Comparison of ENCODE assay signal across 11 cellular contexts in the genomic region with DNA sequence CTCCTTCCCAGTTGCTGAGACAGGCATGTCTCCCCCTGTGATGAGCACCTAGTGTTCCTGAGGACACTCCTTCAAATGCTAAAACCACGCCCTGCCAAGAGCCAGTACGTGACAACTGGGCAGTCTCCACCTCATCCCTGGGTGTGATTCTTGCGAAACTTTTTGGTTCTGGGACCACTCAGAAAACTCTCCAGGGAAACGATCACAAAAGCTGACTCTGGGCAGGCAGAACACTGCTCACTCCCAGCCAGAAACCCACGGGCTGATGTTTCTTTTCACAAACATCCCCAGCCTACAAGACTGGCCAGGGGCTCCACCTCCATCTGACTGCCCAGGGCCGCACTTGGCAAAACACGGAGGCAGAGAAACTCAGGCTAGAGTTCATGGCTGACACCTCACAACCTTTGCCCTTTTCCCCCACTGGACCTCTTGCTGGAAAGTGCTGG. TPM values are rescaled to one million over a fixed set of nuclear protein-coding genes. Genes with fewer than 3 reads are reported as not detected.
A peak's percentile ranks its signal among the peaks of the same experiment; 100 is the strongest.
DNase-seq lines count a peak whose midpoint lies in the region; ATAC-seq and TF ChIP-seq lines count a peak whose summit lies in the region.
"Had no signal": no experiment of that assay in that cellular context is flagged by ENCODE, and none has a peak within 500 bp of the region (broad histone marks: within the 10 kb centered on the region; RNA-seq: fewer than 3 reads in every experiment).

No MANE protein-coding gene starts in this region.

- no peaks in the 10 kb centered on the region; the same call in 2 of the 3 replicates for H3K9me3 Mint-ChIP-seq in GM23338
- no peaks in the 10 kb centered on the region for H3K9me3 Mint-ChIP-seq in immature natural killer cell

- 0 out of 2 replicates have a peak, but pooled peaks cover 3% of the 10 kb centered on the region for H3K27me3 ChIP-seq in GM23338 (ENCODE audit: insufficient read depth)
- no peaks in the 10 kb centered on the region for H3K27me3 ChIP-seq in skeletal muscle tissue (ENCODE audit: control insufficient read depth in 3 of 3, insufficient read depth in 3 of 3, low read length in 3 of 3)

- H3K36me3 Mint-ChIP-seq in GM23338 (ENCODE audit: low read depth) (no peaks in the 10 kb centered on the region; the same call in 2 of the 3 replicates), immature natural killer cell (peaks cover 0 to 3% (median 0%) of the 10 kb centered on the region in 3 donors)

- H3K27ac Mint-ChIP-seq in GM23338 (no peak overlapping the region), immature natural killer cell (peak overlapping the region; percentile 34 to 95 (median 84))

- no peaks in the 10 kb centered on the region for H3K9me3 ChIP-seq in skeletal muscle tissue (ENCODE audit: control insufficient read depth in 3 of 3, low read length in 3 of 3)

- H3K79me2 ChIP-seq in GM23338 (replicated peaks; ENCODE audit: insufficient read depth) = peaks cover 14% of the 10 kb centered on the region

- H3K4me3 Mint-ChIP-seq in GM23338 = peak overlapping the region; percentile 6; the same call in 1 of the 3 replicates
- H3K4me3 Mint-ChIP-seq in immature natural killer cell = peak overlapping the region in 4 of 5 donors; percentile 59 to 85 (median 80)

- ATAC-seq in GM23338 = no peak
- no peak for ATAC-seq in HG03565 (IDR thresholded peaks at IDR 0.05; ENCODE audit: unreplicated experiment)

- 0 out of 2 replicates have a peak, but pooled peaks cover 6% of the 10 kb centered on the region for H4K20me1 ChIP-seq in GM23338 (replicated peaks; ENCODE audit: insufficient read depth)

- H3F3A ChIP-seq in GM23338 (replicated peaks; ENCODE audit: low read depth) = peaks cover 13% of the 10 kb centered on the region; the same call in 1 of the 2 replicates

- no peak overlapping the region for H3K4me3 ChIP-seq in GM23338
- H3K4me3 ChIP-seq in skeletal muscle tissue (ENCODE audit: low read length in 3 of 3) = no peak overlapping the region

- peaks cover 33% of the 10 kb centered on the region for H3K4me1 Mint-ChIP-seq in GM23338
- H3K4me1 Mint-ChIP-seq in immature natural killer cell = peaks cover 67 to 72% of the 10 kb centered on the region in 2 donors

- no peaks in the 10 kb centered on the region for H3K9me2 ChIP-seq in GM23338 (ENCODE audit: insufficient read depth)

- TF ChIP-seq CTCF in GM23338 (conservative IDR thresholded peaks at IDR 0.05; ENCODE audit: low read depth in 2 of 2) = no peak

- H3K27me3 Mint-ChIP-seq in GM23338 (ENCODE audit: insufficient read depth, low read depth, poor library complexity) (peaks cover 24% of the 10 kb centered on the region), immature natural killer cell (ENCODE audit: low read depth in 3 of 3) (peaks cover 0 to 8% (median 5%) of the 10 kb centered on the region in 3 donors)

- no peak for DNase-seq in GM23338 (ENCODE audit: low spot score)
- no peak for DNase-seq in immature natural killer cell
- no peak for DNase-seq in DMS53 (lab: John Stamatoyannopoulos, UW)
- DNase-seq in RPMI8226 = no peak
- no peak for DNase-seq in HUDEP-2 (lab: John Stamatoyannopoulos, UW; ENCODE audit: unreplicated experiment in 76 of 76)
- DNase-seq: activated CD4-positive, alpha-beta T cell treated with anti-CD3 and anti-CD28 coated beads, Interleukin-2, amount 50 U/mL, for 48 hours; NCI-H526 treated with DMSO at 0.1 percent for 48 hours had no signal

- no peak overlapping the region for H2AFZ ChIP-seq in GM23338

- H3K4me2 ChIP-seq in GM23338 = peak overlapping the region; percentile 98

- H3K27ac ChIP-seq in GM23338 (ENCODE audit: low read depth) = no peak overlapping the region
- H3K27ac ChIP-seq in angular gyrus (ENCODE audit: low read depth, low read length) = peak overlapping the region; percentile 26
- peak overlapping the region; percentile 79 for H3K27ac ChIP-seq in skeletal muscle tissue (ENCODE audit: low read depth, low read length)

- H3K36me3 ChIP-seq in GM23338 (ENCODE audit: insufficient read depth) (no peaks in the 10 kb centered on the region), skeletal muscle tissue (ENCODE audit: control insufficient read depth in 3 of 3, insufficient read depth in 3 of 3, low read length in 3 of 3) (peaks cover 0 to 10% (median 2%) of the 10 kb centered on the region in 3 donors)

- H3K4me1 ChIP-seq in GM23338 (ENCODE audit: insufficient read depth) (peaks cover 35% of the 10 kb centered on the region), skeletal muscle tissue (ENCODE audit: control insufficient read depth in 3 of 3, insufficient read depth in 3 of 3, low read length in 3 of 3) (peaks cover 82 to 91% (median 87%) of the 10 kb centered on the region in 3 donors)

- H3K9ac ChIP-seq in skeletal muscle tissue (ENCODE audit: low read depth in 1 of 3, low read length in 3 of 3) = peak overlapping the region; percentile 30 to 62 (median 39)

TF ChIP-seq in GM23338, 12 proteins besides CTCF, POLR2A, EP300 and RAD21 (continues in another document):
- TF ChIP-seq EZH2 (IDR thresholded peaks at IDR 0.05; ENCODE audit: low read depth, unreplicated experiment) (no peak), POLR2AphosphoS5 (IDR thresholded peaks at IDR 0.05; ENCODE audit: low read depth) (no peak)
- TF ChIP-seq, protein P1, sequence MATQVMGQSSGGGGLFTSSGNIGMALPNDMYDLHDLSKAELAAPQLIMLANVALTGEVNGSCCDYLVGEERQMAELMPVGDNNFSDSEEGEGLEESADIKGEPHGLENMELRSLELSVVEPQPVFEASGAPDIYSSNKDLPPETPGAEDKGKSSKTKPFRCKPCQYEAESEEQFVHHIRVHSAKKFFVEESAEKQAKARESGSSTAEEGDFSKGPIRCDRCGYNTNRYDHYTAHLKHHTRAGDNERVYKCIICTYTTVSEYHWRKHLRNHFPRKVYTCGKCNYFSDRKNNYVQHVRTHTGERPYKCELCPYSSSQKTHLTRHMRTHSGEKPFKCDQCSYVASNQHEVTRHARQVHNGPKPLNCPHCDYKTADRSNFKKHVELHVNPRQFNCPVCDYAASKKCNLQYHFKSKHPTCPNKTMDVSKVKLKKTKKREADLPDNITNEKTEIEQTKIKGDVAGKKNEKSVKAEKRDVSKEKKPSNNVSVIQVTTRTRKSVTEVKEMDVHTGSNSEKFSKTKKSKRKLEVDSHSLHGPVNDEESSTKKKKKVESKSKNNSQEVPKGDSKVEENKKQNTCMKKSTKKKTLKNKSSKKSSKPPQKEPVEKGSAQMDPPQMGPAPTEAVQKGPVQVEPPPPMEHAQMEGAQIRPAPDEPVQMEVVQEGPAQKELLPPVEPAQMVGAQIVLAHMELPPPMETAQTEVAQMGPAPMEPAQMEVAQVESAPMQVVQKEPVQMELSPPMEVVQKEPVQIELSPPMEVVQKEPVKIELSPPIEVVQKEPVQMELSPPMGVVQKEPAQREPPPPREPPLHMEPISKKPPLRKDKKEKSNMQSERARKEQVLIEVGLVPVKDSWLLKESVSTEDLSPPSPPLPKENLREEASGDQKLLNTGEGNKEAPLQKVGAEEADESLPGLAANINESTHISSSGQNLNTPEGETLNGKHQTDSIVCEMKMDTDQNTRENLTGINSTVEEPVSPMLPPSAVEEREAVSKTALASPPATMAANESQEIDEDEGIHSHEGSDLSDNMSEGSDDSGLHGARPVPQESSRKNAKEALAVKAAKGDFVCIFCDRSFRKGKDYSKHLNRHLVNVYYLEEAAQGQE (IDR thresholded peaks at IDR 0.05; ENCODE audit: unreplicated experiment) = no peak

RNA-seq across cellular contexts. Expression of a gene that starts 24.4 kb away (rescaled TPM):
- total RNA-seq in GM23338 (2014; rRNA removed; shearing (Covaris generic)) = 21.0 and 21.2 TPM in 2 replicates
- polyA plus RNA-seq in GM23338 (2016; fragmentation: Nextera tagmentation; extraction: Ambion mirVana) (24.8 and 26.0 TPM in 2 replicates), immature natural killer cell (100 to 1,000 TPM in 1 of 3 donors, 10 to 100 TPM in 2; 70.3 to 116 (median 74.3) TPM)
- 37.6 TPM for total RNA-seq in skeletal muscle tissue
- total RNA-seq: myocyte had no signal

RNA-seq across cellular contexts. Expression of a gene that starts 50.2 kb away (rescaled TPM):
- not detected in 2 replicates for total RNA-seq in GM23338 (2014; rRNA removed; shearing (Covaris generic))
- polyA plus RNA-seq in GM23338 (2016; fragmentation: Nextera tagmentation; extraction: Ambion mirVana) = not detected in 2 replicates
- polyA plus RNA-seq in immature natural killer cell = not detected
- total RNA-seq in skeletal muscle tissue = not detected
- total RNA-seq: myocyte had no signal
